ENCODE assay signal across 17 cellular contexts in genomic region chr19:49615861-49616260, GRCh38. TPM values are rescaled to one million over a fixed set of nuclear protein-coding genes. Genes with fewer than 3 reads are reported as not detected.
DNase-seq lines count a peak whose midpoint lies in the region; ATAC-seq and TF ChIP-seq lines count a peak whose summit lies in the region.
"Had no signal": no experiment of that assay in that cellular context is flagged by ENCODE, and none has a peak within 500 bp of the region (broad histone marks: within the 10 kb centered on the region; RNA-seq: fewer than 3 reads in every experiment).

No MANE protein-coding gene starts in this region.

- H2AFZ ChIP-seq in IMR-90 (replicated peaks; ENCODE audit: low read length, poor library complexity): peak overlapping the region; percentile 19
- no peak overlapping the region for H2AFZ ChIP-seq in osteoblast (ENCODE audit: low read length)
- H2AFZ ChIP-seq: GM23338 had no signal

- ATAC-seq in IMR-90 (ENCODE audit: low read depth): no peak
- ATAC-seq: GM12878, GM23338, HCT116 had no signal

- H3K9me1 ChIP-seq in IMR-90 (ENCODE audit: insufficient read depth, low read length): peaks cover 10% of the 10 kb centered on the region

- no peak overlapping the region for H4K91ac ChIP-seq in IMR-90 (ENCODE audit: insufficient read depth, low read depth, low read length)

- no peak overlapping the region for H2BK20ac ChIP-seq in IMR-90 (ENCODE audit: low read depth, low read length)

- H3K27me3 ChIP-seq in IMR-90 (ENCODE audit: control insufficient read depth, insufficient read depth, low read length) (no peaks in the 10 kb centered on the region), osteoblast (ENCODE audit: insufficient read depth, low read length) (no peaks in the 10 kb centered on the region), testis (no peaks in the 10 kb centered on the region)

- no peak overlapping the region for H2AK9ac ChIP-seq in IMR-90 (replicated peaks; ENCODE audit: low read depth, low read length, poor library complexity)

- H4K8ac ChIP-seq in IMR-90 (ENCODE audit: low read depth in 2 of 2, low read length in 2 of 2): no peak overlapping the region

- H3K14ac ChIP-seq in IMR-90 (replicated peaks; ENCODE audit: low read depth, low read length): no peak overlapping the region

- dilution Hi-C loops in IMR-90 (cut with HindIII; ENCODE audit: low sequenced_read_pairs, unreplicated experiment): no loop called here

- H3K9ac ChIP-seq in IMR-90 (ENCODE audit: low read depth, low read length): no peak overlapping the region

- peaks cover 29% of the 10 kb centered on the region for H4K20me1 ChIP-seq in IMR-90 (ENCODE audit: insufficient read depth, low read length)
- H4K20me1 ChIP-seq in osteoblast (ENCODE audit: insufficient read depth, low read length): peaks cover 34% of the 10 kb centered on the region

- H2AK5ac ChIP-seq in IMR-90 (ENCODE audit: low read depth, low read length): no peak overlapping the region

- no peak overlapping the region for H3K4me2 ChIP-seq in IMR-90 (ENCODE audit: low read depth, low read length)
- no peak overlapping the region for H3K4me2 ChIP-seq in osteoblast (ENCODE audit: insufficient read depth, low read length)
- H3K4me2 ChIP-seq: GM23338 had no signal

- H2BK5ac ChIP-seq in IMR-90 (ENCODE audit: low read depth, low read length, poor library complexity, severe bottlenecking): no peak overlapping the region

- no peaks in the 10 kb centered on the region for H3K9me3 ChIP-seq in IMR-90 (ENCODE audit: control insufficient read depth, insufficient read depth, low read length)
- H3K9me3 ChIP-seq in osteoblast (ENCODE audit: low read depth, low read length): no peaks in the 10 kb centered on the region
- no peaks in the 10 kb centered on the region for H3K9me3 ChIP-seq in testis

- H3K56ac ChIP-seq in IMR-90 (ENCODE audit: extremely low read depth, insufficient read depth, low read length): no peak overlapping the region

- H3K79me2 ChIP-seq in osteoblast (ENCODE audit: insufficient read depth, low read length): peaks cover 42% of the 10 kb centered on the region

- no peak overlapping the region for H3K4ac ChIP-seq in IMR-90 (ENCODE audit: low read depth, low read length)

- no peak overlapping the region for H2BK120ac ChIP-seq in IMR-90 (ENCODE audit: low read depth, low read length)

- POLR2A ChIA-PET in IMR-90 (lab: Charles Lee; ENCODE audit: unreplicated experiment): no interaction called here

- no peak overlapping the region for H3K18ac ChIP-seq in IMR-90 (ENCODE audit: low read depth, low read length)

- TF ChIP-seq POLR2A in IMR-90 (IDR thresholded peaks at IDR 0.05; ENCODE audit: low read depth, low read length) (no peak), testis (IDR thresholded peaks at IDR 0.05) (no peak)

- DNase-seq in D341Med (ENCODE audit: low spot score) (peak; percentile 26), IMR-90 (no peak), osteoblast (ENCODE audit: insufficient read length, low spot score, missing footprints) (peak; percentile 66), NCI-H1930 (lab: John Stamatoyannopoulos, UW) (no peak), testis (no peak)
- DNase-seq: C1 segment of cervical spinal cord; Calu3; CD4-positive, alpha-beta memory T cell; COR-L47; DMS153; DMS79; EL; GDM1; H9 had no signal

- no peak overlapping the region for H3K23ac ChIP-seq in IMR-90 (ENCODE audit: low read depth, low read length)

- CTCF ChIA-PET in IMR-90 (lab: Yijun Ruan, JAX): no interaction called here

- H3K79me1 ChIP-seq in IMR-90 (ENCODE audit: low read depth in 1 of 2, low read length in 2 of 2): peaks cover 36 to 78% of the 10 kb centered on the region in 2 experiments

- peaks cover 16% of the 10 kb centered on the region for H3K4me1 ChIP-seq in IMR-90 (ENCODE audit: control insufficient read depth, insufficient read depth, low read length)
- H3K4me1 ChIP-seq in osteoblast (ENCODE audit: insufficient read depth, low read length): peaks cover 18% of the 10 kb centered on the region
- H3K4me1 ChIP-seq in testis: no peaks in the 10 kb centered on the region

- intact Hi-C loops in IMR-90 (cut with micrococcal nuclease) (no loop called here), testis (cut with DNase I; ENCODE audit: low total_unique reads) (no loop called here)

- H3K4me3 ChIP-seq in IMR-90 (ENCODE audit: insufficient read depth, low read depth, low read length): no peak overlapping the region
- H3K4me3 ChIP-seq in osteoblast (ENCODE audit: insufficient read depth, low read length): no peak overlapping the region
- no peak overlapping the region for H3K4me3 ChIP-seq in testis
- H3K4me3 ChIP-seq: GM12878, GM23338 had no signal

- WGBS in IMR-90 (ENCODE audit: extremely low coverage in 2 of 2, insufficient read length in 1 of 2), 2 experiments: 100% methylated on average over 11 of the region's 23 CpGs; no CpG with 5 or more reads in 1 of the 2 experiments
- WGBS in testis, 2 donors: 94 to 97% methylated on average over 22 to 23 of the region's 23 CpGs

- H4K5ac ChIP-seq in IMR-90 (ENCODE audit: low read depth, low read length): no peak overlapping the region

- H3K27ac ChIP-seq in IMR-90 (ENCODE audit: insufficient read depth, low read length) (no peak overlapping the region), osteoblast (ENCODE audit: low read depth, low read length) (no peak overlapping the region), testis (no peak overlapping the region)

- TF ChIP-seq CTCF in IMR-90 (conservative IDR thresholded peaks at IDR 0.05; ENCODE audit: low read depth, low read length): no peak
- TF ChIP-seq CTCF in osteoblast (IDR thresholded peaks at IDR 0.05; ENCODE audit: extremely low read depth, low read depth, low read length): no peak
- no peak for TF ChIP-seq CTCF in testis (IDR thresholded peaks at IDR 0.05)

- TF ChIP-seq RAD21 in IMR-90 (IDR thresholded peaks at IDR 0.05; ENCODE audit: low read length): no peak

- in situ Hi-C loops in IMR-90 (cut with MboI; ENCODE audit: low sequenced_read_pairs): no loop called here

- no peak overlapping the region for H2BK15ac ChIP-seq in IMR-90 (ENCODE audit: low read depth, low read length)

- BruUV-seq in IMR-90 (replicated peaks; lab: Mats Ljungman, UMichigan): no TSS peak

- peaks cover 40% of the 10 kb centered on the region for H3K36me3 ChIP-seq in IMR-90 (ENCODE audit: control insufficient read depth, insufficient read depth, low read length)
- peaks cover 37% of the 10 kb centered on the region for H3K36me3 ChIP-seq in osteoblast (ENCODE audit: insufficient read depth, low read length)
- no peaks in the 10 kb centered on the region for H3K36me3 ChIP-seq in testis (ENCODE audit: low read depth, missing control alignments)

TF ChIP-seq in IMR-90, 13 proteins besides CTCF, POLR2A, EP300 and RAD21 (continues in another document):
- TF ChIP-seq MAFK (IDR thresholded peaks at IDR 0.05; ENCODE audit: low read depth, low read length): no peak
- no peak for TF ChIP-seq BHLHE40 (IDR thresholded peaks at IDR 0.05; ENCODE audit: low read depth, low read length)
- no peak for TF ChIP-seq USF2 (IDR thresholded peaks at IDR 0.05; ENCODE audit: low read depth, low read length)
- no peak for TF ChIP-seq CHD1 (IDR thresholded peaks at IDR 0.05; ENCODE audit: low read depth, low read length)
- TF ChIP-seq RCOR1 (IDR thresholded peaks at IDR 0.05; ENCODE audit: insufficient replicate concordance, low read length): no peak
- TF ChIP-seq MXI1 (IDR thresholded peaks at IDR 0.05; ENCODE audit: borderline replicate concordance, low read depth, low read length): no peak
- TF ChIP-seq FOS (IDR thresholded peaks at IDR 0.05; ENCODE audit: low read depth, low read length): no peak

RNA-seq across cellular contexts. Expression of gene RRAS, which starts 24.1 kb away (rescaled TPM):
- total RNA-seq in IMR-90 (2012; rRNA removed) (50.2 and 50.5 TPM in 2 replicates), osteoblast (23.9 and 31.8 TPM in 2 replicates), testis (10 to 100 TPM; 39.3 to 41.5 TPM)
- polyA plus RNA-seq in IMR-90 (2012; rRNA removed) (241 and 267 TPM in 2 replicates), testis (ENCODE audit: insufficient read depth, low read depth, low replicate concordance) (69.2 TPM)
- 277 and 456 TPM in 2 replicates for polyA plus RNA-seq in IMR-90 (2012; cell fraction: cytosol; rRNA removed)
- polyA plus RNA-seq in IMR-90 (2012; cell fraction: nucleus; rRNA removed; ENCODE audit: low replicate concordance): 108 and 251 TPM in 2 replicates

RNA-seq across cellular contexts. Expression of gene PRR12, which starts 24.9 kb away (rescaled TPM):
- total RNA-seq in IMR-90 (2012; rRNA removed): 0.28 and 0.36 TPM in 2 replicates
- 4.0 and 4.1 TPM in 2 replicates for polyA plus RNA-seq in IMR-90 (2012; rRNA removed)
- 3.8 and 3.9 TPM in 2 replicates for polyA plus RNA-seq in IMR-90 (2012; cell fraction: cytosol; rRNA removed)
- 5.8 and 9.9 TPM in 2 replicates for polyA plus RNA-seq in IMR-90 (2012; cell fraction: nucleus; rRNA removed; ENCODE audit: low replicate concordance)
- 2.2 and 2.9 TPM in 2 replicates for total RNA-seq in osteoblast
- 10 to 100 TPM; 32.8 to 33.1 TPM for total RNA-seq in testis
- polyA plus RNA-seq in testis (ENCODE audit: insufficient read depth, low read depth, low replicate concordance): 15.7 TPM

RNA-seq across cellular contexts. Expression of gene SCAF1, which starts 26.1 kb away (rescaled TPM):
- total RNA-seq in IMR-90 (2012; rRNA removed) (2.2 and 3.1 TPM in 2 replicates), osteoblast (12.1 and 14.8 TPM in 2 replicates), testis (10 to 100 TPM; 70.8 to 78.1 TPM)
- polyA plus RNA-seq in IMR-90 (2012; rRNA removed) (14.6 and 14.8 TPM in 2 replicates), testis (ENCODE audit: insufficient read depth, low read depth, low replicate concordance) (51.4 TPM)
- 22.4 and 28.7 TPM in 2 replicates for polyA plus RNA-seq in IMR-90 (2012; cell fraction: cytosol; rRNA removed)
- 29.5 and 60.4 TPM in 2 replicates for polyA plus RNA-seq in IMR-90 (2012; cell fraction: nucleus; rRNA removed; ENCODE audit: low replicate concordance)

RNA-seq across cellular contexts. Expression of gene PRRG2, which starts 34.7 kb away (rescaled TPM):
- total RNA-seq in IMR-90 (2012; rRNA removed): under 0.01 and 0.54 TPM in 2 replicates
- 0.14 and 0.52 TPM in 2 replicates for polyA plus RNA-seq in IMR-90 (2012; rRNA removed)
- polyA plus RNA-seq in IMR-90 (2012; cell fraction: cytosol; rRNA removed): 0.13 and 0.25 TPM in 2 replicates
- polyA plus RNA-seq in IMR-90 (2012; cell fraction: nucleus; rRNA removed; ENCODE audit: low replicate concordance): 0.15 and 0.25 TPM in 2 replicates
- total RNA-seq in osteoblast: under 0.01 and 0.29 TPM in 2 replicates
- 1 to 10 TPM in 1 of 2 donors, under 1 TPM in 1; 0.71 to 1.9 TPM for total RNA-seq in testis
- polyA plus RNA-seq in testis (ENCODE audit: insufficient read depth, low read depth, low replicate concordance): 3.0 TPM

RNA-seq across cellular contexts. Expression of gene NOSIP, which starts 35.5 kb away (rescaled TPM):
- total RNA-seq in IMR-90 (2012; rRNA removed) (118 and 130 TPM in 2 replicates), osteoblast (57.5 and 68.0 TPM in 2 replicates), testis (100 to 1,000 TPM; 145 to 151 TPM)
- polyA plus RNA-seq in IMR-90 (2012; rRNA removed) (138 and 164 TPM in 2 replicates), testis (ENCODE audit: insufficient read depth, low read depth, low replicate concordance) (241 TPM)
- polyA plus RNA-seq in IMR-90 (2012; cell fraction: cytosol; rRNA removed): 60.4 and 106 TPM in 2 replicates
- polyA plus RNA-seq in IMR-90 (2012; cell fraction: nucleus; rRNA removed; ENCODE audit: low replicate concordance): 69.7 and 147 TPM in 2 replicates

Comparison
In these comparisons a context has a peak if more than half of its experiments do, and no peak if none do; other contexts are left out.
1. DNase-seq: peak in D341Med (single experiment) and osteoblast (single experiment); none in IMR-90 (single experiment), NCI-H1930 (0 of 2) and testis (single experiment).